Comparison of ENCODE assay signal across 25 cellular contexts in genomic region chr6:46963039-46963438, GRCh38. TPM values are rescaled to one million over a fixed set of nuclear protein-coding genes. Genes with fewer than 3 reads are reported as not detected.
DNase-seq lines count a peak whose midpoint lies in the region; ATAC-seq, FAIRE-seq and TF ChIP-seq lines count a peak whose summit lies in the region.
"Had no signal": no experiment of that assay in that cellular context is flagged by ENCODE, and none has a peak within 500 bp of the region (broad histone marks: within the 10 kb centered on the region; RNA-seq: fewer than 3 reads in every experiment).

No MANE protein-coding gene starts in this region.

- peak; percentile 72 for ATAC-seq in WTC11
- ATAC-seq in upper lobe of left lung (ENCODE audit: low FRiP score in 2 of 2) = no peak
- ATAC-seq in GM18498 (IDR thresholded peaks at IDR 0.05; ENCODE audit: unreplicated experiment) = no peak
- ATAC-seq: GM12878, K562 had no signal

- H3K36me3 Mint-ChIP-seq in WTC11 = no peaks in the 10 kb centered on the region
- H3K36me3 Mint-ChIP-seq: CD4-positive, CD25-positive, alpha-beta regulatory T cell; CD8-positive, alpha-beta memory T cell had no signal

- H3K4me1 Mint-ChIP-seq in WTC11 = no peaks in the 10 kb centered on the region
- H3K4me1 Mint-ChIP-seq: CD4-positive, CD25-positive, alpha-beta regulatory T cell; CD8-positive, alpha-beta memory T cell; H9 had no signal

- no peak overlapping the region for H3K23ac ChIP-seq in H1 (ENCODE audit: insufficient read length)

- H2BK15ac ChIP-seq in H1 (ENCODE audit: low read length) = no peak overlapping the region

- no peaks in the 10 kb centered on the region for H3K79me1 ChIP-seq in H1 (ENCODE audit: low read depth, low read length)

- no peak overlapping the region for H3K27ac Mint-ChIP-seq in WTC11
- H3K27ac Mint-ChIP-seq: CD4-positive, CD25-positive, alpha-beta regulatory T cell; CD8-positive, alpha-beta memory T cell; H9 had no signal

- no peak overlapping the region for H3K4ac ChIP-seq in H1 (replicated peaks; ENCODE audit: insufficient read length, low read depth, low read length)

- no peak for TF ChIP-seq RAD21 in H1 (IDR thresholded peaks at IDR 0.05 in 1 of 2, conservative IDR thresholded peaks at IDR 0.05 in 1 of 2; ENCODE audit: low read depth in 2 of 2, low read length in 2 of 2)

- H3K27me3 ChIP-seq in HUES48 (ENCODE audit: control insufficient read depth, insufficient read depth, low read length) (no peaks in the 10 kb centered on the region), H1 (replicated peaks in 1 of 4; ENCODE audit: control insufficient read depth in 3 of 4, extremely low read depth in 1 of 4, insufficient read depth in 3 of 4, low read length in 3 of 4) (no peaks in the 10 kb centered on the region), smooth muscle cell (ENCODE audit: low read depth) (no peaks in the 10 kb centered on the region), upper lobe of left lung (no peaks in the 10 kb centered on the region)

- no peak overlapping the region for H2AK5ac ChIP-seq in H1 (ENCODE audit: low read depth, low read length)

- peaks cover 12% of the 10 kb centered on the region for H3K4me1 ChIP-seq in HUES48 (ENCODE audit: control insufficient read depth, insufficient read depth, low read length)
- H3K4me1 ChIP-seq in H1 (replicated peaks in 1 of 4; ENCODE audit: control insufficient read depth in 3 of 4, insufficient read depth in 4 of 4, low read length in 3 of 4) = 0 out of 7 replicates have a peak, but pooled peaks cover 0 to 3% (median 0%) of the 10 kb centered on the region in 4 experiments
- H3K4me1 ChIP-seq in smooth muscle cell (ENCODE audit: low read depth) = peaks cover 7% of the 10 kb centered on the region
- H3K4me1 ChIP-seq in upper lobe of left lung = peaks cover 0 to 8% (median 2%) of the 10 kb centered on the region in 4 donors
- H3K4me1 ChIP-seq: BE2C had no signal

- no peak overlapping the region for H3K9ac ChIP-seq in HUES48 (ENCODE audit: low read depth, low read length)
- H3K9ac ChIP-seq in H1 (replicated peaks in 1 of 4; ENCODE audit: extremely low read depth in 1 of 4, low read depth in 3 of 4, low read length in 3 of 4) = no peak overlapping the region
- no peak overlapping the region for H3K9ac ChIP-seq in smooth muscle cell (ENCODE audit: low read depth)

- H2AFZ ChIP-seq in H1 (ENCODE audit: low read length) = no peak overlapping the region
- no peak overlapping the region for H2AFZ ChIP-seq in smooth muscle cell (ENCODE audit: low read depth)

- DNase-seq in WTC11 (ENCODE audit: low spot score) (no peak), H1 (ENCODE audit: low read depth in 1 of 2, low spot score in 2 of 2) (no peak), smooth muscle cell (lab: John Stamatoyannopoulos, UW; ENCODE audit: unreplicated experiment) (no peak), upper lobe of left lung (no peak), frontal cortex (ENCODE audit: low spot score in 2 of 2) (no peak)
- DNase-seq: ACHN; BE2C; C1 segment of cervical spinal cord; CD4-positive, CD25-positive, alpha-beta regulatory T cell; CD8-positive, alpha-beta memory T cell; COR-L47; DMS 273 treated with DMSO at 0.1 percent for 48 hours; DMS53; DND-41; GOT3; H9; IMR-90 had no signal

- H3K4me2 ChIP-seq in H1 (ENCODE audit: insufficient read depth in 1 of 2, low read depth in 2 of 2, low read length in 2 of 2) (0 out of 4 replicates have a peak overlapping the region, but pooled peaks of 1 of the 2 experiments have one; percentile 29), smooth muscle cell (peak overlapping the region; percentile 30)

- no peak overlapping the region for H2BK12ac ChIP-seq in H1 (ENCODE audit: low read depth, low read length)

- TF ChIP-seq CTCF in WTC11 (IDR thresholded peaks at IDR 0.05) (no peak), H1 (IDR thresholded peaks at IDR 0.05; ENCODE audit: control extremely low read depth in 1 of 3, insufficient read depth in 1 of 3, low read depth in 1 of 3, low read length in 3 of 3) (no peak), smooth muscle cell (IDR thresholded peaks at IDR 0.05; ENCODE audit: borderline replicate concordance, insufficient read depth, poor library complexity, severe bottlenecking) (no peak), upper lobe of left lung (IDR thresholded peaks at IDR 0.05) (no peak)

- H3K79me2 ChIP-seq in H1 (ENCODE audit: control insufficient read depth in 1 of 2, insufficient read depth in 2 of 2, low read length in 2 of 2) = no peaks in the 10 kb centered on the region
- H3K79me2 ChIP-seq in smooth muscle cell (ENCODE audit: low read depth) = no peaks in the 10 kb centered on the region

- no peak overlapping the region for H4K5ac ChIP-seq in H1 (ENCODE audit: insufficient read length, low read depth, low read length)

- CTCF ChIA-PET in WTC11 (lab: Charles Lee) = no interaction called here
- CTCF ChIA-PET in H1 (lab: Charles Lee; ENCODE audit: partially characterized antibody) = no interaction called here

- H3K9me3 ChIP-seq in HUES48 (ENCODE audit: control insufficient read depth, insufficient read depth, low read length) (no peaks in the 10 kb centered on the region), H1 (ENCODE audit: insufficient read depth in 2 of 2, low read depth in 1 of 2, low read length in 1 of 2) (no peaks in the 10 kb centered on the region), smooth muscle cell (replicated peaks; ENCODE audit: low read depth) (no peaks in the 10 kb centered on the region), upper lobe of left lung (no peaks in the 10 kb centered on the region)
- H3K9me3 ChIP-seq: BE2C had no signal

- no peak for TF ChIP-seq POLR2A in H1 (IDR thresholded peaks at IDR 0.05; ENCODE audit: control extremely low read depth in 1 of 2, low read depth in 2 of 2, low read length in 2 of 2)
- TF ChIP-seq POLR2A in upper lobe of left lung (IDR thresholded peaks at IDR 0.05) = no peak

- no peaks in the 10 kb centered on the region; the same call in 1 of the 2 replicates for H3K23me2 ChIP-seq in H1 (ENCODE audit: low read depth, low read length)

- FAIRE-seq in H1 (lab: Jason Lieb, UNC) (no peak), frontal cortex (lab: Jason Lieb, UNC) (no peak)
- FAIRE-seq: A204.1, GM12878, GM18507, K562 had no signal

- no peak overlapping the region for H2BK5ac ChIP-seq in H1 (ENCODE audit: low read depth, low read length)

- no peaks in the 10 kb centered on the region for H3F3A ChIP-seq in smooth muscle cell (ENCODE audit: low read depth)

- H3K56ac ChIP-seq in H1 (replicated peaks; ENCODE audit: insufficient read length, low read depth, low read length) = no peak overlapping the region

- TF ChIP-seq EP300 in H1 (IDR thresholded peaks at IDR 0.05; ENCODE audit: borderline replicate concordance in 1 of 2, low read depth in 2 of 2, low read length in 2 of 2) (no peak), upper lobe of left lung (IDR thresholded peaks at IDR 0.05) (no peak)

- POLR2A ChIA-PET in WTC11 (lab: Charles Lee) = no interaction called here
- POLR2A ChIA-PET in H1 (lab: Charles Lee; ENCODE audit: partially characterized antibody) = no interaction called here

- no peak overlapping the region for H4K8ac ChIP-seq in H1 (ENCODE audit: extremely low read depth, insufficient read depth, low read length)

- no peaks in the 10 kb centered on the region for H3K9me3 Mint-ChIP-seq in WTC11
- H3K9me3 Mint-ChIP-seq: CD4-positive, CD25-positive, alpha-beta regulatory T cell; CD8-positive, alpha-beta memory T cell; H9 had no signal

- H3K4me3 ChIP-seq in HUES48 (ENCODE audit: low read depth, low read length) = no peak overlapping the region; the same call in 1 of the 2 replicates
- H3K4me3 ChIP-seq in H1 (ENCODE audit: extremely low read depth in 1 of 4, insufficient read depth in 2 of 4, low read depth in 3 of 4, low read length in 4 of 4) = no peak overlapping the region
- H3K4me3 ChIP-seq in smooth muscle cell = no peak overlapping the region
- H3K4me3 ChIP-seq in upper lobe of left lung = no peak overlapping the region
- H3K4me3 ChIP-seq: GM12878, K562 had no signal

- H3K27me3 Mint-ChIP-seq in WTC11 (ENCODE audit: low read depth) = no peaks in the 10 kb centered on the region
- H3K27me3 Mint-ChIP-seq: CD4-positive, CD25-positive, alpha-beta regulatory T cell had no signal

- H4K20me1 ChIP-seq in H1 (replicated peaks in 1 of 2; ENCODE audit: control insufficient read depth in 1 of 2, insufficient read depth in 2 of 2, low read length in 2 of 2) (no peaks in the 10 kb centered on the region), smooth muscle cell (ENCODE audit: low read depth) (no peaks in the 10 kb centered on the region)

- no peak overlapping the region for H3K18ac ChIP-seq in H1 (ENCODE audit: extremely low read depth, low read length)

- no peak overlapping the region for H3K4me3 Mint-ChIP-seq in WTC11
- H3K4me3 Mint-ChIP-seq: CD4-positive, CD25-positive, alpha-beta regulatory T cell; CD8-positive, alpha-beta memory T cell; H9 had no signal

- H3K36me3 ChIP-seq in HUES48 (ENCODE audit: control insufficient read depth, insufficient read depth, low read length) (no peaks in the 10 kb centered on the region), H1 (ENCODE audit: control insufficient read depth in 2 of 4, insufficient read depth in 4 of 4, low read length in 3 of 4) (no peaks in the 10 kb centered on the region), smooth muscle cell (ENCODE audit: low read depth) (no peaks in the 10 kb centered on the region), upper lobe of left lung (no peaks in the 10 kb centered on the region)
- H3K36me3 ChIP-seq: BE2C had no signal

- H4K91ac ChIP-seq in H1 (replicated peaks; ENCODE audit: insufficient read length, low read length) = no peak overlapping the region

- H3K27ac ChIP-seq in HUES48 (ENCODE audit: low read depth, low read length) (peak overlapping the region; percentile 33), H1 (ENCODE audit: low read depth, low read length) (no peak overlapping the region), smooth muscle cell (ENCODE audit: low read depth) (no peak overlapping the region), upper lobe of left lung (no peak overlapping the region)

- H2BK20ac ChIP-seq in H1 (ENCODE audit: low read length) = no peak overlapping the region

- H3K14ac ChIP-seq in H1 (ENCODE audit: insufficient read length) = no peak overlapping the region

- no peak overlapping the region for H2BK120ac ChIP-seq in H1 (replicated peaks; ENCODE audit: low read depth, low read length)

RNA-seq across cellular contexts. Expression of gene ADGRF5, which starts 41.3 kb away (rescaled TPM):
- total RNA-seq in WTC11 (2021) (0.11 to 0.25 TPM (median 0.24 TPM) in 3 replicates), smooth muscle cell (0.13 TPM in 1 of 2 replicates, not detected in the other), upper lobe of left lung (100 to 1,000 TPM; 107 to 352 (median 215) TPM), frontal cortex (6.5 TPM)
- 0.06 TPM in 1 of 2 replicates, not detected in the other for total RNA-seq in H1 (2021; fragmentation: NEBNext Ultra II Directional; extraction: Animal tissue kit (Norgen Biotek cat#: 25700))
- polyA plus RNA-seq in H1 (2011; rRNA removed) (not detected in 2 replicates), smooth muscle cell (not detected in 2 replicates)
- polyA plus RNA-seq in H1 (2011; cell fraction: cytosol; rRNA removed) = not detected
- polyA plus RNA-seq in H1 (2011; cell fraction: nucleus; rRNA removed) = not detected
- polyA plus RNA-seq in H1 (2012, experiment 1 of 2) = 0.03 TPM in 1 of 4 replicates, not detected in the others
- not detected for polyA plus RNA-seq in H1 (2012, experiment 2 of 2)
- polyA plus RNA-seq in H1 (2013, experiment 1 of 2) = 0.02 TPM
- polyA plus RNA-seq in H1 (2013, experiment 2 of 2) = 0.02 TPM
- 0.05 TPM in 1 of 2 replicates, not detected in the other for polyA minus RNA-seq in H1 (2011; rRNA and poly(A)+ RNA removed)
- polyA minus RNA-seq in H1 (2011; cell fraction: cytosol; rRNA and poly(A)+ RNA removed) = not detected
- polyA minus RNA-seq in H1 (2011; cell fraction: nucleus; rRNA and poly(A)+ RNA removed) = not detected
- total RNA-seq: CD4-positive, CD25-positive, alpha-beta regulatory T cell; CD8-positive, alpha-beta memory T cell; G401; H9; HT-29; IMR-90 had no signal
- polyA plus RNA-seq: CD4-positive, CD25-positive, alpha-beta regulatory T cell; CD8-positive, alpha-beta memory T cell; IMR-90; K562 had no signal

Comparison
In these comparisons a context has a peak if more than half of its experiments do, and no peak if none do; other contexts are left out.
1. RNA of gene ADGRF5, which starts 41.3 kb away (total RNA-seq): 107 to 352 TPM in upper lobe of left lung; 6.5 TPM in frontal cortex (single experiment), 0.11 to 0.25 TPM in WTC11, 0.13 TPM in smooth muscle cell and 0.06 TPM in H1; every median in the first group is over 10 times any median in the second.